2 cellular contexts compared by ENCODE assay signal in the genomic region with DNA sequence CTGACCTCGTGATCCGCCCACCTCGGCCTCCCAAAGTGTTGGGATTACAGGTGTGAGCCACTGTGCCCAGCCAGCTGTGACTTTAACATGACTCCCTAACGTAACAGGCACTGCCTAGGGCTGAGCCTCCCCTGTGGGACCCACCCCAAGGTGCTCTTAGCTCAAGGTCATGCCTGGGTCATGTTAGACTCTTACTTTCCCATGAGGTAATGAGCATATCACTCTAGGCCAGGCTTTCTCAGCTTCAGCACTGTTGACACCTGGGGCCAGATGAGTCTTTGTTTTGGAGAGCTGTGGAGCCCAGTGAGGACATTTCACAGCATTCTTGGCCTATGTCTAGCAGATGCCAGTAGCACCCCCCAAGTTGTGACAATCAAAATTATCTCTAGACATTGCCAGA.
TF ChIP-seq lines count a peak whose summit lies in the region.

No MANE protein-coding gene starts in this region.

TF ChIP-seq in K562, 482 proteins besides CTCF, POLR2A, EP300 and RAD21:
- TF ChIP-seq CBFA2T2 (conservative IDR thresholded peaks at IDR 0.05) = peak; percentile 32; the same call in 1 of the 2 replicates
- TF ChIP-seq RBM22 (IDR thresholded peaks at IDR 0.05; ENCODE audit: low read depth, low read length, poor library complexity, severe bottlenecking) = no peak
- peak; percentile 63 for TF ChIP-seq CBFA2T3 (IDR thresholded peaks at IDR 0.05)
- peak; percentile 20; the same call in 1 of the 2 replicates for TF ChIP-seq ESRRA (IDR thresholded peaks at IDR 0.05; ENCODE audit: borderline replicate concordance, low read depth)
- TF ChIP-seq POLR2AphosphoS5 (IDR thresholded peaks at IDR 0.05; ENCODE audit: control insufficient read depth, insufficient read depth, low read depth, low read length) = peak; percentile 29; the same call in 1 of the 2 replicates
- TF ChIP-seq EGR1 (conservative IDR thresholded peaks at IDR 0.05) = peak; percentile 42; the same call in 1 of the 2 replicates
- 0 out of 2 replicates have a peak, but pooled peaks have one; percentile 31 for TF ChIP-seq ETV5 (CRISPR knock-in tag; IDR thresholded peaks at IDR 0.05; ENCODE audit: low read depth)
- TF ChIP-seq, protein P1, sequence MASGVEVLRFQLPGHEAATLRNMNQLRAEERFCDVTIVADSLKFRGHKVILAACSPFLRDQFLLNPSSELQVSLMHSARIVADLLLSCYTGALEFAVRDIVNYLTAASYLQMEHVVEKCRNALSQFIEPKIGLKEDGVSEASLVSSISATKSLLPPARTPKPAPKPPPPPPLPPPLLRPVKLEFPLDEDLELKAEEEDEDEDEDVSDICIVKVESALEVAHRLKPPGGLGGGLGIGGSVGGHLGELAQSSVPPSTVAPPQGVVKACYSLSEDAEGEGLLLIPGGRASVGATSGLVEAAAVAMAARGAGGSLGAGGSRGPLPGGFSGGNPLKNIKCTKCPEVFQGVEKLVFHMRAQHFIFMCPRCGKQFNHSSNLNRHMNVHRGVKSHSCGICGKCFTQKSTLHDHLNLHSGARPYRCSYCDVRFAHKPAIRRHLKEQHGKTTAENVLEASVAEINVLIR (CRISPR knock-in tag; IDR thresholded peaks at IDR 0.05) = no peak
- TF ChIP-seq SLC30A9 (CRISPR knock-in tag; IDR thresholded peaks at IDR 0.05) = no peak
TF ChIP-seq in K562: peak in this region for 6.

TF ChIP-seq in GM12891, 5 proteins besides CTCF, POLR2A, EP300 and RAD21:
- TF ChIP-seq POU2F2 (IDR thresholded peaks at IDR 0.05; ENCODE audit: low read depth, low read length) = no peak
- no peak for TF ChIP-seq PAX5 (IDR thresholded peaks at IDR 0.05; ENCODE audit: insufficient read depth, low read length, severe bottlenecking)
- TF ChIP-seq SPI1 (IDR thresholded peaks at IDR 0.05; ENCODE audit: low read depth, low read length) = no peak
- TF ChIP-seq TAF1 (IDR thresholded peaks at IDR 0.05; ENCODE audit: low read depth, low read length) = no peak
- no peak for TF ChIP-seq POLR2AphosphoS5 (IDR thresholded peaks at IDR 0.05; ENCODE audit: low read depth, low read length)
